ENCODE assay signal across 23 cellular contexts in the genomic region with DNA sequence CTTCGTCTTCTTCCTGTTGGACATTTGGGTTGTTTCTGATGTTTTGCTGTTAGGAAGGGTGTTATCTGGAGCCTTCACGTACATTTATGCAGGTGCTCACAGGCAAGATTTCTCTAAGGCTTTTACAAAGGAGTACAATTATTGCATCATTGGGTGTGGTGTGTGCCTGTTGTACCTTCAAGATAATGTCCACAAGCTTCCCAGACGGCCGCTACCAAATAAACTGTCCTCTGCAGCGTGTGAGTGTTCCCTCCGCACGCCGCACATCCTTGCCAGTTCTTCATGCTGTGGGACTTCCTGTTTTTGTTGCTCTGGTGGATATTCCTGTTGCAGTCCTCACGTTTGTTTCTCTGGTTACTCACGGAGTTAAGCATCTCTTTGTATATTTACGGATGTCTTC.
A peak's percentile ranks its signal among the peaks of the same experiment; 100 is the strongest.
DNase-seq lines count a peak whose midpoint lies in the region; ATAC-seq and TF ChIP-seq lines count a peak whose summit lies in the region.
"Had no signal": no experiment of that assay in that cellular context is flagged by ENCODE, and none has a peak within 500 bp of the region (broad histone marks: within the 10 kb centered on the region; RNA-seq: fewer than 3 reads in every experiment).

No MANE protein-coding gene starts in this region.

- TF ChIP-seq POLR2A in NB4 (IDR thresholded peaks at IDR 0.05; ENCODE audit: extremely low read depth, insufficient read length) (no peak), vagina (IDR thresholded peaks at IDR 0.05) (no peak)

- H4K20me1 ChIP-seq in GM23338 (replicated peaks; ENCODE audit: insufficient read depth): no peaks in the 10 kb centered on the region

- no peak overlapping the region for H3K4me2 ChIP-seq in GM23338

- no peak overlapping the region for H2AFZ ChIP-seq in GM23338

- no peak overlapping the region for H3K4me3 Mint-ChIP-seq in GM23338
- no peak overlapping the region for H3K4me3 Mint-ChIP-seq in nephron progenitor cell
- H3K4me3 Mint-ChIP-seq: activated naive CD8-positive, alpha-beta T cell; type B pancreatic cell had no signal

- TF ChIP-seq CTCF in GM23338 (conservative IDR thresholded peaks at IDR 0.05; ENCODE audit: low read depth in 2 of 2) (no peak), NB4 (IDR thresholded peaks at IDR 0.05; ENCODE audit: low read depth, low read length) (no peak), choroid plexus epithelial cell (conservative IDR thresholded peaks at IDR 0.05; ENCODE audit: low read depth, low read length) (no peak), nephron progenitor cell (IDR thresholded peaks at IDR 0.05) (no peak), BE2C (IDR thresholded peaks at IDR 0.05; ENCODE audit: low read depth, low read length) (no peak), vagina (IDR thresholded peaks at IDR 0.05) (no peak)

- H3K27ac Mint-ChIP-seq in GM23338 (no peak overlapping the region), nephron progenitor cell (peak overlapping the region; percentile 12)
- H3K27ac Mint-ChIP-seq: activated naive CD8-positive, alpha-beta T cell; type B pancreatic cell had no signal

- H3K4me1 Mint-ChIP-seq in GM23338: no peaks in the 10 kb centered on the region
- peaks cover 7% of the 10 kb centered on the region for H3K4me1 Mint-ChIP-seq in nephron progenitor cell

- H3K36me3 Mint-ChIP-seq in GM23338 (ENCODE audit: low read depth) (peaks cover 14% of the 10 kb centered on the region), nephron progenitor cell (ENCODE audit: low read depth) (peaks cover 51% of the 10 kb centered on the region)

- H3F3A ChIP-seq in GM23338 (replicated peaks; ENCODE audit: low read depth): no peaks in the 10 kb centered on the region

- no peaks in the 10 kb centered on the region for H3K27me3 Mint-ChIP-seq in GM23338 (ENCODE audit: insufficient read depth, low read depth, poor library complexity)
- peaks cover 2% of the 10 kb centered on the region for H3K27me3 Mint-ChIP-seq in nephron progenitor cell (ENCODE audit: low read depth, poor library complexity)
- H3K27me3 Mint-ChIP-seq: activated naive CD8-positive, alpha-beta T cell; naive thymus-derived CD4-positive, alpha-beta T cell; type B pancreatic cell had no signal

- H3K9me2 ChIP-seq in GM23338 (ENCODE audit: insufficient read depth): no peaks in the 10 kb centered on the region

- no peaks in the 10 kb centered on the region for H3K27me3 ChIP-seq in GM23338 (ENCODE audit: insufficient read depth)
- no peaks in the 10 kb centered on the region for H3K27me3 ChIP-seq in BE2C
- H3K27me3 ChIP-seq in vagina: no peaks in the 10 kb centered on the region
- H3K27me3 ChIP-seq: body of pancreas, heart right ventricle, pancreas, sigmoid colon had no signal

- H3K36me3 ChIP-seq in GM23338 (ENCODE audit: insufficient read depth) (no peaks in the 10 kb centered on the region), BE2C (no peaks in the 10 kb centered on the region; the same call in 1 of the 2 replicates), vagina (no peaks in the 10 kb centered on the region)
- H3K36me3 ChIP-seq: pancreas, sigmoid colon had no signal

- H3K9me3 ChIP-seq in BE2C: no peaks in the 10 kb centered on the region
- H3K9me3 ChIP-seq in vagina: no peaks in the 10 kb centered on the region
- H3K9me3 ChIP-seq: body of pancreas, heart right ventricle, pancreas, sigmoid colon had no signal

- no peaks in the 10 kb centered on the region for H3K9me3 Mint-ChIP-seq in GM23338
- H3K9me3 Mint-ChIP-seq in nephron progenitor cell: no peaks in the 10 kb centered on the region
- H3K9me3 Mint-ChIP-seq: naive thymus-derived CD4-positive, alpha-beta T cell; type B pancreatic cell had no signal

- ATAC-seq in GM23338: no peak
- ATAC-seq: body of pancreas; naive thymus-derived CD4-positive, alpha-beta T cell; pancreas had no signal

- intact Hi-C loops in vagina (cut with DNase I): no loop called here

- H3K27ac ChIP-seq in GM23338 (ENCODE audit: low read depth): 0 out of 2 replicates have a peak overlapping the region, but pooled peaks have one; percentile 4
- H3K27ac ChIP-seq in vagina: no peak overlapping the region
- H3K27ac ChIP-seq: body of pancreas, pancreas had no signal

- 0 out of 2 replicates have a peak, but pooled peaks cover 4% of the 10 kb centered on the region for H3K79me2 ChIP-seq in GM23338 (replicated peaks; ENCODE audit: insufficient read depth)

- H3K4me1 ChIP-seq in GM23338 (ENCODE audit: insufficient read depth) (no peaks in the 10 kb centered on the region), BE2C (peaks cover 3% of the 10 kb centered on the region; the same call in 1 of the 2 replicates), vagina (peaks cover 9% of the 10 kb centered on the region)
- H3K4me1 ChIP-seq: body of pancreas, pancreas had no signal

- H3K4me3 ChIP-seq in GM23338 (no peak overlapping the region), NB4 (ENCODE audit: low read depth, low read length) (no peak overlapping the region), choroid plexus epithelial cell (ENCODE audit: low read depth, low read length) (no peak overlapping the region), BE2C (ENCODE audit: low read depth, low read length) (no peak overlapping the region), vagina (no peak overlapping the region)
- H3K4me3 ChIP-seq: body of pancreas, heart right ventricle, lung, pancreas, sigmoid colon had no signal

- no peak for DNase-seq in GM23338 (ENCODE audit: low spot score)
- peak; percentile 39 for DNase-seq in NB4 (ENCODE audit: low read depth)
- DNase-seq in choroid plexus epithelial cell (ENCODE audit: low read depth): peak; percentile 45
- no peak for DNase-seq in nephron progenitor cell
- no peak for DNase-seq in BE2C
- DNase-seq in vagina (ENCODE audit: extremely low spot score in 2 of 2): no peak
- DNase-seq in NCI-H2081 treated with DMSO at 0.1 percent for 48 hours (lab: John Stamatoyannopoulos, UW): no peak
- DNase-seq: activated CD4-positive, alpha-beta T cell treated with anti-CD3 and anti-CD28 coated beads, Interleukin-2, amount 50 U/mL, for 48 hours; activated T-cell treated with anti-CD3 and anti-CD28 coated beads, Interleukin-2, amount 50 U/mL, for 1 hour; AML-193; body of pancreas; H7; heart right ventricle; naive thymus-derived CD4-positive, alpha-beta T cell; NCI-H187 treated with DMSO at 0.1 percent for 48 hours; NCI-H446 treated with DMSO at 0.1 percent for 48 hours; pancreas; RPMI8226; sigmoid colon; stimulated activated naive CD4-positive, alpha-beta T cell treated with Interleukin-2 at 50 U/mL for 16 hours had no signal

TF ChIP-seq in GM23338, 12 proteins besides CTCF, POLR2A, EP300 and RAD21 (continues in another document):
- TF ChIP-seq EZH2phosphoT487 (IDR thresholded peaks at IDR 0.05; ENCODE audit: unreplicated experiment): no peak
- no peak for TF ChIP-seq ETS1 (IDR thresholded peaks at IDR 0.05)
- no peak for TF ChIP-seq ZNF331 (CRISPR knock-in tag; IDR thresholded peaks at IDR 0.05; ENCODE audit: low read depth)
- no peak for TF ChIP-seq CREB1 (CRISPR knock-in tag; IDR thresholded peaks at IDR 0.05; ENCODE audit: low read depth)
- no peak for TF ChIP-seq STAT1 (IDR thresholded peaks at IDR 0.05; ENCODE audit: unreplicated experiment)
- TF ChIP-seq EZH2 (IDR thresholded peaks at IDR 0.05; ENCODE audit: low read depth, unreplicated experiment): no peak
- TF ChIP-seq NANOG (IDR thresholded peaks at IDR 0.05; ENCODE audit: borderline replicate concordance): no peak

Comparison
In these comparisons a context has a peak if more than half of its experiments do, and no peak if none do; other contexts are left out.
1. DNase-seq: peak in NB4 (single experiment) and choroid plexus epithelial cell (single experiment); none in GM23338 (single experiment), nephron progenitor cell (single experiment), BE2C (single experiment), vagina (0 of 2) and NCI-H2081 treated with DMSO at 0.1 percent for 48 hours (single experiment).